ENCODE assay signal across 11 cellular contexts in genomic region chr2:10404324-10405143, GRCh38. TPM values are rescaled to one million over a fixed set of nuclear protein-coding genes. Genes with fewer than 3 reads are reported as not detected.
DNase-seq lines count a peak whose midpoint lies in the region; ATAC-seq, FAIRE-seq and TF ChIP-seq lines count a peak whose summit lies in the region.
"Had no signal": no experiment of that assay in that cellular context is flagged by ENCODE, and none has a peak within 500 bp of the region (broad histone marks: within the 10 kb centered on the region; RNA-seq: fewer than 3 reads in every experiment).

No MANE protein-coding gene starts in this region.

- H3K9me3 Mint-ChIP-seq in activated T-helper 17 cell treated with anti-CD3 and anti-CD28 coated beads, Interleukin-2, amount 50 U/mL, for 72 hours = no peaks in the 10 kb centered on the region
- no peaks in the 10 kb centered on the region for H3K9me3 Mint-ChIP-seq in mesothelial cell of epicardium

- TF ChIP-seq POLR2A in gastroesophageal sphincter (IDR thresholded peaks at IDR 0.05) (no peak), sigmoid colon (IDR thresholded peaks at IDR 0.05) (no peak)

- no peak for ATAC-seq in activated T-helper 17 cell treated with anti-CD3 and anti-CD28 coated beads, Interleukin-2, amount 50 U/mL, for 72 hours (replicated peaks)
- ATAC-seq in gastroesophageal sphincter = peak; percentile 21

- H3K36me3 Mint-ChIP-seq in activated T-helper 17 cell treated with anti-CD3 and anti-CD28 coated beads, Interleukin-2, amount 50 U/mL, for 72 hours (ENCODE audit: low read depth) = peaks cover 87% of the 10 kb centered on the region
- peaks cover 7% of the 10 kb centered on the region for H3K36me3 Mint-ChIP-seq in mesothelial cell of epicardium

- H3K4me1 ChIP-seq in gastroesophageal sphincter = peaks cover 0 to 96% (median 16%) of the 10 kb centered on the region in 3 donors
- peaks cover 0 to 84% (median 78%) of the 10 kb centered on the region in 4 donors for H3K4me1 ChIP-seq in sigmoid colon

- no peak for FAIRE-seq in GM19239 (lab: Jason Lieb, UNC)
- FAIRE-seq: small intestine had no signal

- no peaks in the 10 kb centered on the region for H3K9me3 ChIP-seq in gastroesophageal sphincter
- H3K9me3 ChIP-seq in sigmoid colon = no peaks in the 10 kb centered on the region

- peaks cover 61% of the 10 kb centered on the region for H3K4me1 Mint-ChIP-seq in activated T-helper 17 cell treated with anti-CD3 and anti-CD28 coated beads, Interleukin-2, amount 50 U/mL, for 72 hours
- peaks cover 15% of the 10 kb centered on the region for H3K4me1 Mint-ChIP-seq in mesothelial cell of epicardium

- H3K27me3 ChIP-seq in gastroesophageal sphincter (no peaks in the 10 kb centered on the region), sigmoid colon (no peaks in the 10 kb centered on the region)

- H3K27ac ChIP-seq in gastroesophageal sphincter = peak overlapping the region; percentile 59 to 90 (median 88)
- H3K27ac ChIP-seq in sigmoid colon = peak overlapping the region; percentile 83 to 92 (median 86)

- 48% methylated on average over 2 of the region's 20 CpGs; no CpG with 5 or more reads in 1 of the 2 donors for WGBS in gastroesophageal sphincter (ENCODE audit: low coverage in 1 of 2), 2 donors
- WGBS in sigmoid colon, 2 donors = 89 to 93% methylated on average over 20 of the region's 20 CpGs

- no peaks in the 10 kb centered on the region for H3K27me3 Mint-ChIP-seq in activated T-helper 17 cell treated with anti-CD3 and anti-CD28 coated beads, Interleukin-2, amount 50 U/mL, for 72 hours
- H3K27me3 Mint-ChIP-seq in mesothelial cell of epicardium (ENCODE audit: low read depth) = no peaks in the 10 kb centered on the region

- no peak for TF ChIP-seq CTCF in gastroesophageal sphincter (IDR thresholded peaks at IDR 0.05)
- no peak for TF ChIP-seq CTCF in sigmoid colon (IDR thresholded peaks at IDR 0.05)
- TF ChIP-seq CTCF in mesothelial cell of epicardium (IDR thresholded peaks at IDR 0.05; ENCODE audit: unreplicated experiment) = no peak

- DNase-seq in Daoy (ENCODE audit: low read depth) = peak; percentile 60
- peak; percentile 85 for DNase-seq in sigmoid colon
- DNase-seq in GM19239 (ENCODE audit: insufficient read length, low spot score) = no peak
- DNase-seq in NCI-H1092 treated with DMSO at 0.1 percent for 48 hours (lab: John Stamatoyannopoulos, UW) = no peak
- no peak for DNase-seq in mesothelial cell of epicardium (ENCODE audit: low spot score in 2 of 2, unreplicated experiment in 2 of 2)
- DNase-seq in SIG-M5 (lab: John Stamatoyannopoulos, UW) = no peak
- DNase-seq: effector CD4-positive, alpha-beta T cell; islet precursor cell; small intestine had no signal

- TF ChIP-seq EP300 in gastroesophageal sphincter (IDR thresholded peaks at IDR 0.05) (no peak), sigmoid colon (IDR thresholded peaks at IDR 0.05) (peak in 1 of 4 donors; percentile 36)

- H3K36me3 ChIP-seq in gastroesophageal sphincter (no peaks in the 10 kb centered on the region), sigmoid colon (no peaks in the 10 kb centered on the region)

- intact Hi-C loops in sigmoid colon (cut with DNase I) = loop anchor here (5.0 kb wide), 3 partner anchors 43 to 132 kb away; partner anchors contain the start of gene ODC1

- peak overlapping the region; percentile 17 for H3K4me3 Mint-ChIP-seq in activated T-helper 17 cell treated with anti-CD3 and anti-CD28 coated beads, Interleukin-2, amount 50 U/mL, for 72 hours
- H3K4me3 Mint-ChIP-seq in mesothelial cell of epicardium = no peak overlapping the region

- H3K4me3 ChIP-seq in gastroesophageal sphincter = peak overlapping the region in 1 of 2 donors; percentile 18
- H3K4me3 ChIP-seq in sigmoid colon = peak overlapping the region in 1 of 4 donors; percentile 18

- peak overlapping the region; percentile 66 for H3K27ac Mint-ChIP-seq in activated T-helper 17 cell treated with anti-CD3 and anti-CD28 coated beads, Interleukin-2, amount 50 U/mL, for 72 hours
- H3K27ac Mint-ChIP-seq in mesothelial cell of epicardium = no peak overlapping the region

RNA-seq across cellular contexts. Expression of gene ODC1, which starts 43.6 kb away (rescaled TPM):
- total RNA-seq in Daoy (2014; rRNA removed; shearing (Covaris generic)) = 441 and 460 TPM in 2 replicates
- 100 to 1,000 TPM in 1 of 2 donors, 10 to 100 TPM in 1; 60.3 to 180 TPM for total RNA-seq in activated T-helper 17 cell treated with anti-CD3 and anti-CD28 coated beads, Interleukin-2, amount 50 U/mL, for 72 hours
- total RNA-seq in gastroesophageal sphincter = 100 to 1,000 TPM; 105 to 199 (median 137) TPM
- 10 to 100 TPM; 44.6 to 84.4 (median 53.7) TPM for total RNA-seq in sigmoid colon
- polyA plus RNA-seq in sigmoid colon = 10 to 100 TPM; 34.8 to 88.2 (median 54.3) TPM
- total RNA-seq in mesothelial cell of epicardium = 138 to 148 TPM (median 148 TPM) in 3 replicates

Comparison
In these comparisons a context has a peak if more than half of its experiments do, and no peak if none do; other contexts are left out.
1. DNase-seq: peak in Daoy (single experiment) and sigmoid colon (single experiment); none in GM19239 (single experiment), NCI-H1092 treated with DMSO at 0.1 percent for 48 hours (single experiment), mesothelial cell of epicardium (0 of 2) and SIG-M5 (single experiment).